21 cellular contexts compared by ENCODE assay signal in the genomic region with DNA sequence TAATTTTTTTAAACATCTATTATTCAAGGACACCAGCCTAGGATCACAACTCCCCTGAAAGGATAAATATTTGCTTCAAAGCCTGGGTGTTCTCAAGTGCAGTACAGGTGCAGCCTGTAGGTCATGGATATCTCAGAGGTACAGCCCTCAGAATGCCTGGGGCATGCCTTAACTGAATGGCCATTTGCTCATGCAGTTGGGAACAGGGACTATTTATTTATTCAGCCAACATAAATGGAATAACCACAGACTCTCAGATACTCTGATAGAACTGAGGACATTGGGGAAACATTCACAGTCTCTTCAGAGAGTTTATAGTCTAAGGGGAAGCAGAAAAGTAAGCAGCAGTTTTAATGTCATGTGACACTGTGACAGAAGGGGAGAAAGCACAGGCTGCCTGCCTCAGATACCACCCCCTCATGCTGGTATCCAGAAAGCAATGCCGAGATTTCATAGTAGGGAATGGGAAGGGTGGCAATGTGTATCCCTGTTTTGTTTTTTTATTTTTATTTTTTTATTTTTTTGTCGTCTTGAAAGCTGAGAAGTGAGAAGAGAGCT.
"Had no signal": no experiment of that assay in that cellular context is flagged by ENCODE, and none has a peak within 500 bp of the region (broad histone marks: within the 10 kb centered on the region; RNA-seq: fewer than 3 reads in every experiment).

No MANE protein-coding gene starts in this region.

- H3K27me3 Mint-ChIP-seq: activated naive CD8-positive, alpha-beta T cell treated with anti-CD3 and anti-CD28 coated beads, Interleukin-2, amount 50 U/mL, for 24 hours; type B pancreatic cell had no signal

- H3K4me1 ChIP-seq: breast epithelium, foreskin keratinocyte, lower lobe of right lung, testis had no signal

- H3K27ac Mint-ChIP-seq: activated naive CD4-positive, alpha-beta T cell treated with anti-CD3 and anti-CD28 coated beads for 36 hours; activated naive CD8-positive, alpha-beta T cell treated with anti-CD3 and anti-CD28 coated beads, Interleukin-2, amount 50 U/mL, for 24 hours; natural killer cell; type B pancreatic cell had no signal

- H3K36me3 Mint-ChIP-seq: type B pancreatic cell had no signal

- ATAC-seq: activated CD4-positive, CD25-positive, alpha-beta regulatory T cell treated with anti-CD3 and anti-CD28 coated beads, Interleukin-2, amount 50 U/mL, for 24 hours; activated naive CD8-positive, alpha-beta T cell treated with anti-CD3 and anti-CD28 coated beads, Interleukin-2, amount 50 U/mL, for 24 hours; activated T-cell treated with anti-CD3 and anti-CD28 coated beads, Interleukin-2, amount 50 U/mL, for 4 hours; foreskin keratinocyte; lower lobe of right lung; natural killer cell had no signal

- H3K4me1 Mint-ChIP-seq: activated naive CD8-positive, alpha-beta T cell treated with anti-CD3 and anti-CD28 coated beads, Interleukin-2, amount 50 U/mL, for 24 hours; natural killer cell had no signal

- H3K27ac ChIP-seq: breast epithelium, coronary artery, foreskin keratinocyte, lower lobe of right lung, neutrophil, right atrium auricular region, skin epidermis, testis had no signal

- H3K27me3 ChIP-seq: breast epithelium, foreskin keratinocyte, neutrophil, right atrium auricular region, testis had no signal

- H3K4me3 Mint-ChIP-seq: activated naive CD4-positive, alpha-beta T cell treated with anti-CD3 and anti-CD28 coated beads for 36 hours; activated naive CD8-positive, alpha-beta T cell treated with anti-CD3 and anti-CD28 coated beads, Interleukin-2, amount 50 U/mL, for 24 hours; activated T-cell treated with anti-CD3 and anti-CD28 coated beads, Interleukin-2, amount 50 U/mL, for 4 hours; natural killer cell; type B pancreatic cell had no signal

- DNase-seq: activated CD4-positive, alpha-beta T cell treated with anti-CD3 and anti-CD28 coated beads, Interleukin-2, amount 50 U/mL, for 1 hour; activated CD8-positive, alpha-beta memory T cell treated with anti-CD3 and anti-CD28 coated beads, Interleukin-2, amount 50 U/mL, for 4 hours; activated naive CD4-positive, alpha-beta T cell treated with anti-CD3 and anti-CD28 coated beads for 36 hours; activated naive CD8-positive, alpha-beta T cell treated with anti-CD3 and anti-CD28 coated beads, Interleukin-2, amount 50 U/mL, for 24 hours; activated T-cell treated with anti-CD3 and anti-CD28 coated beads, Interleukin-2, amount 50 U/mL, for 4 hours; aorta; foreskin keratinocyte; hippocampal formation; islet precursor cell; lower lobe of right lung; natural killer cell; stimulated activated CD4-positive, alpha-beta T cell treated with anti-CD3 and anti-CD28 coated beads, Interleukin-15, amount 100 ng/mL, for 24 hours; stimulated activated CD4-positive, alpha-beta T cell treated with anti-CD3 and anti-CD28 coated beads, Interleukin-2, amount 100 ng/mL, for 48 hours; testis had no signal

- H3K9me3 ChIP-seq: breast epithelium, lower lobe of right lung, neutrophil, right atrium auricular region, testis had no signal
